Comparison of ENCODE assay signal across 1 cellular context in genomic region chr1:160755864-160756616, GRCh38.
TF ChIP-seq lines count a peak whose summit lies in the region.

No MANE protein-coding gene starts in this region.

TF ChIP-seq in GM12878, 131 proteins besides CTCF, POLR2A, EP300 and RAD21 (continued from another document and continues in another):
- TF ChIP-seq BCL11A (IDR thresholded peaks at IDR 0.05; ENCODE audit: low read depth, low read length) (0 out of 2 replicates have a peak, but pooled peaks have one; percentile 32), WRNIP1 (IDR thresholded peaks at IDR 0.05; ENCODE audit: borderline replicate concordance, low read depth, low read length) (no peak), NFXL1 (IDR thresholded peaks at IDR 0.05; ENCODE audit: borderline replicate concordance) (no peak), POU2F2 (IDR thresholded peaks at IDR 0.05; ENCODE audit: borderline replicate concordance, low read depth, low read length) (peak; percentile 8; the same call in 1 of the 3 replicates), MTA2 (IDR thresholded peaks at IDR 0.05; ENCODE audit: low read depth) (peak; percentile 79; the same call in 1 of the 2 replicates), POLR2AphosphoS2 (IDR thresholded peaks at IDR 0.05; ENCODE audit: low read depth, low read length) (peak; percentile 64; the same call in 1 of the 2 replicates), MEF2A (IDR thresholded peaks at IDR 0.05; ENCODE audit: insufficient read depth, low read depth, low read length) (no peak), BHLHE40 (IDR thresholded peaks at IDR 0.05; ENCODE audit: borderline replicate concordance in 1 of 2, low read depth in 2 of 2, low read length in 1 of 2) (peak; percentile 76 to 88; a peak in 3 of 4 replicates), NR2C1 (IDR thresholded peaks at IDR 0.05) (no peak), CEBPB (IDR thresholded peaks at IDR 0.05; ENCODE audit: borderline replicate concordance in 1 of 2, low read depth in 2 of 2, low read length in 2 of 2) (0 out of 4 replicates have a peak, but pooled peaks of 1 of the 2 experiments have one; percentile 29), YY1 (IDR thresholded peaks at IDR 0.05; ENCODE audit: low read depth, low read length) (no peak), REST (IDR thresholded peaks at IDR 0.05; ENCODE audit: low read depth, low read length) (no peak), EGR1 (IDR thresholded peaks at IDR 0.05; ENCODE audit: borderline replicate concordance in 1 of 2, low read depth in 2 of 2, low read length in 2 of 2) (no peak), FOS (IDR thresholded peaks at IDR 0.05; ENCODE audit: borderline replicate concordance, extremely low read depth, insufficient read length) (no peak), SRF (IDR thresholded peaks at IDR 0.05; ENCODE audit: low read depth in 2 of 2, low read length in 2 of 2) (no peak), RAD51 (IDR thresholded peaks at IDR 0.05) (0 out of 2 replicates have a peak, but pooled peaks have one; percentile 54), BMI1 (IDR thresholded peaks at IDR 0.05; ENCODE audit: borderline replicate concordance) (peak; percentile 11; the same call in 1 of the 2 replicates), NFIC (IDR thresholded peaks at IDR 0.05; ENCODE audit: low read depth, low read length) (no peak), E4F1 (IDR thresholded peaks at IDR 0.05; ENCODE audit: borderline replicate concordance, partially characterized antibody) (no peak), MEF2B (IDR thresholded peaks at IDR 0.05; ENCODE audit: partially characterized antibody, poor library complexity, severe bottlenecking) (peak; percentile 47), TCF12 (IDR thresholded peaks at IDR 0.05; ENCODE audit: low read depth, low read length) (0 out of 2 replicates have a peak, but pooled peaks have one; percentile 1), FOXM1 (IDR thresholded peaks at IDR 0.05; ENCODE audit: low read depth, low read length) (peak; percentile 8; the same call in 1 of the 2 replicates), ZNF24 (IDR thresholded peaks at IDR 0.05) (no peak), RUNX3 (IDR thresholded peaks at IDR 0.05; ENCODE audit: low read length) (peak; percentile 64; the same call in 1 of the 2 replicates), HSF1 (IDR thresholded peaks at IDR 0.05; ENCODE audit: low read depth, low read length) (no peak), ZBTB4 (CRISPR knock-in tag; IDR thresholded peaks at IDR 0.05) (0 out of 2 replicates have a peak, but pooled peaks have one; percentile 59), MTA3 (IDR thresholded peaks at IDR 0.05; ENCODE audit: borderline replicate concordance, low read length) (peak; percentile 75; the same call in 1 of the 2 replicates), ZNF622 (IDR thresholded peaks at IDR 0.05) (no peak), HCFC1 (IDR thresholded peaks at IDR 0.05; ENCODE audit: low read length) (no peak), NR2F1 (conservative IDR thresholded peaks at IDR 0.05) (peak; percentile 71), RBBP5 (conservative IDR thresholded peaks at IDR 0.05) (no peak), IRF4 (IDR thresholded peaks at IDR 0.05; ENCODE audit: low read depth, low read length) (no peak), MLLT1 (IDR thresholded peaks at IDR 0.05) (0 out of 2 replicates have a peak, but pooled peaks have one; percentile 43), MAX (IDR thresholded peaks at IDR 0.05; ENCODE audit: low read depth, low read length) (no peak), IKZF2 (IDR thresholded peaks at IDR 0.05) (peak in 1 of 2 experiments; percentile 68; a peak in 2 of 4 replicates), E2F8 (IDR thresholded peaks at IDR 0.05; ENCODE audit: low read depth, partially characterized antibody) (peak; percentile 67), BACH1 (IDR thresholded peaks at IDR 0.05; ENCODE audit: borderline replicate concordance) (peak; percentile 73; the same call in 1 of the 2 replicates), DPF2 (IDR thresholded peaks at IDR 0.05) (peak; percentile 76), IKZF1 (conservative IDR thresholded peaks at IDR 0.05) (peak; percentile 64), CUX1 (IDR thresholded peaks at IDR 0.05; ENCODE audit: insufficient replicate concordance, low read depth, low read length) (no peak)
